Comparison of ENCODE assay signal across 17 cellular contexts in genomic region chr2:136067465-136067864, GRCh38. TPM values are rescaled to one million over a fixed set of nuclear protein-coding genes. Genes with fewer than 3 reads are reported as not detected.
DNase-seq lines count a peak whose midpoint lies in the region; ATAC-seq and TF ChIP-seq lines count a peak whose summit lies in the region.
"Had no signal": no experiment of that assay in that cellular context is flagged by ENCODE, and none has a peak within 500 bp of the region (broad histone marks: within the 10 kb centered on the region; RNA-seq: fewer than 3 reads in every experiment).

No MANE protein-coding gene starts in this region.

- H3K4me2 ChIP-seq in mammary epithelial cell (ENCODE audit: insufficient read depth, low read depth, low read length) = no peak overlapping the region
- peak overlapping the region; percentile 31 for H3K4me2 ChIP-seq in smooth muscle cell

- H3K36me3 Mint-ChIP-seq in MCF 10A (ENCODE audit: insufficient read depth, unreplicated experiment) = peaks cover 7% of the 10 kb centered on the region
- H3K36me3 Mint-ChIP-seq in activated naive CD8-positive, alpha-beta T cell treated with anti-CD3 and anti-CD28 coated beads for 36 hours = no peaks in the 10 kb centered on the region
- H3K36me3 Mint-ChIP-seq in activated T-cell treated with anti-CD3 and anti-CD28 coated beads, Interleukin-2, amount 50 U/mL, for 24 hours (ENCODE audit: low read depth) = no peaks in the 10 kb centered on the region

- ATAC-seq in foreskin keratinocyte = peak; percentile 19
- ATAC-seq in HG03378 (IDR thresholded peaks at IDR 0.05; ENCODE audit: unreplicated experiment) = no peak
- ATAC-seq: PC-3 had no signal

- peaks cover 7% of the 10 kb centered on the region for H3F3A ChIP-seq in smooth muscle cell (ENCODE audit: low read depth)

- H3K27me3 ChIP-seq in mammary epithelial cell (ENCODE audit: insufficient read depth, low read length) = peaks cover 3% of the 10 kb centered on the region
- no peaks in the 10 kb centered on the region for H3K27me3 ChIP-seq in foreskin keratinocyte
- no peaks in the 10 kb centered on the region for H3K27me3 ChIP-seq in smooth muscle cell (ENCODE audit: low read depth)

- BruUV-seq in mammary epithelial cell (replicated peaks; lab: Mats Ljungman, UMichigan) (no TSS peak), MCF 10A (replicated peaks; lab: Mats Ljungman, UMichigan) (no TSS peak)

- CTCF ChIA-PET in mammary epithelial cell (lab: Charles Lee; ENCODE audit: low non-redundant PET) (no interaction called here), MCF 10A (lab: Yijun Ruan, JAX) (interaction anchor here (0.6 to 2.0 kb wide), 4 partner anchors 8 to 28 kb away, joined by 3 to 8 read pairs (median 4); no protein-coding TSS in a partner anchor)

- H2AFZ ChIP-seq in mammary epithelial cell (ENCODE audit: low read depth, low read length) (peak overlapping the region; percentile 33), smooth muscle cell (ENCODE audit: low read depth) (no peak overlapping the region)

- H3K9ac ChIP-seq in mammary epithelial cell (ENCODE audit: insufficient read depth, low read length) (no peak overlapping the region), smooth muscle cell (ENCODE audit: low read depth) (no peak overlapping the region)

- TF ChIP-seq CTCF in mammary epithelial cell (conservative IDR thresholded peaks at IDR 0.05 in 1 of 2, IDR thresholded peaks at IDR 0.05 in 1 of 2; ENCODE audit: extremely low read depth in 1 of 2, insufficient read depth in 1 of 2, low read depth in 1 of 2, low read length in 2 of 2) (no peak), MCF 10A (IDR thresholded peaks at IDR 0.05; ENCODE audit: unreplicated experiment) (no peak), foreskin keratinocyte (conservative IDR thresholded peaks at IDR 0.05) (no peak), smooth muscle cell (IDR thresholded peaks at IDR 0.05; ENCODE audit: borderline replicate concordance, insufficient read depth, poor library complexity, severe bottlenecking) (no peak)

- intact Hi-C loops in mammary epithelial cell (cut with micrococcal nuclease) (no loop called here), MCF 10A (cut with micrococcal nuclease) (no loop called here)

- POLR2A ChIA-PET in MCF 10A (lab: Yijun Ruan, JAX) = no interaction called here

- peaks cover 10% of the 10 kb centered on the region for H3K27me3 Mint-ChIP-seq in MCF 10A (ENCODE audit: insufficient read depth, unreplicated experiment)
- H3K27me3 Mint-ChIP-seq in activated naive CD8-positive, alpha-beta T cell treated with anti-CD3 and anti-CD28 coated beads for 36 hours = no peaks in the 10 kb centered on the region
- H3K27me3 Mint-ChIP-seq in activated T-cell treated with anti-CD3 and anti-CD28 coated beads, Interleukin-2, amount 50 U/mL, for 24 hours = no peaks in the 10 kb centered on the region

- no peak overlapping the region for H3K4me3 Mint-ChIP-seq in MCF 10A (ENCODE audit: unreplicated experiment)
- no peak overlapping the region for H3K4me3 Mint-ChIP-seq in activated naive CD8-positive, alpha-beta T cell treated with anti-CD3 and anti-CD28 coated beads for 36 hours
- no peak overlapping the region for H3K4me3 Mint-ChIP-seq in activated T-cell treated with anti-CD3 and anti-CD28 coated beads, Interleukin-2, amount 50 U/mL, for 24 hours
- H3K4me3 Mint-ChIP-seq: IgD-negative memory B cell had no signal

- in situ Hi-C loops in mammary epithelial cell (cut with MboI; ENCODE audit: low sequenced_read_pairs in 2 of 2) = no loop called here

- H3K4me3 ChIP-seq in mammary epithelial cell (replicated peaks in 1 of 3; ENCODE audit: insufficient read depth in 1 of 3, low read depth in 2 of 3, low read length in 3 of 3) = no peak overlapping the region
- H3K4me3 ChIP-seq in smooth muscle cell = no peak overlapping the region

- H3K36me3 ChIP-seq in mammary epithelial cell (ENCODE audit: insufficient read depth, low read length) (no peaks in the 10 kb centered on the region), smooth muscle cell (ENCODE audit: low read depth) (no peaks in the 10 kb centered on the region)

- H3K79me2 ChIP-seq in mammary epithelial cell (ENCODE audit: insufficient read depth, low read length) (no peaks in the 10 kb centered on the region), smooth muscle cell (ENCODE audit: low read depth) (no peaks in the 10 kb centered on the region)

- dilution Hi-C loops in mammary epithelial cell (cut with HindIII; ENCODE audit: low sequenced_read_pairs) = no loop called here

- no peaks in the 10 kb centered on the region for H4K20me1 ChIP-seq in mammary epithelial cell (ENCODE audit: insufficient read depth, low read length)
- H4K20me1 ChIP-seq in smooth muscle cell (ENCODE audit: low read depth) = no peaks in the 10 kb centered on the region

- peaks cover 14% of the 10 kb centered on the region for H3K9me3 Mint-ChIP-seq in MCF 10A (ENCODE audit: unreplicated experiment)
- peaks cover 6% of the 10 kb centered on the region for H3K9me3 Mint-ChIP-seq in activated naive CD8-positive, alpha-beta T cell treated with anti-CD3 and anti-CD28 coated beads for 36 hours
- H3K9me3 Mint-ChIP-seq in activated T-cell treated with anti-CD3 and anti-CD28 coated beads, Interleukin-2, amount 50 U/mL, for 24 hours = no peaks in the 10 kb centered on the region
- H3K9me3 Mint-ChIP-seq: IgD-negative memory B cell had no signal

- H3K27ac Mint-ChIP-seq in MCF 10A (ENCODE audit: low read depth, unreplicated experiment) = no peak overlapping the region
- no peak overlapping the region for H3K27ac Mint-ChIP-seq in activated naive CD8-positive, alpha-beta T cell treated with anti-CD3 and anti-CD28 coated beads for 36 hours
- H3K27ac Mint-ChIP-seq in activated T-cell treated with anti-CD3 and anti-CD28 coated beads, Interleukin-2, amount 50 U/mL, for 24 hours = no peak overlapping the region
- H3K27ac Mint-ChIP-seq: IgD-negative memory B cell had no signal

- DNase-seq in mammary epithelial cell (no peak), MCF 10A (ENCODE audit: unreplicated experiment) (no peak), NCI-H69 (lab: John Stamatoyannopoulos, UW) (peak; percentile 32), foreskin keratinocyte (peak; percentile 2 to 17), smooth muscle cell (lab: John Stamatoyannopoulos, UW; ENCODE audit: unreplicated experiment) (no peak)
- no peak for DNase-seq in activated naive CD8-positive, alpha-beta T cell treated with anti-CD3 and anti-CD28 coated beads for 36 hours
- no peak for DNase-seq in activated T-cell treated with anti-CD3 and anti-CD28 coated beads, Interleukin-2, amount 50 U/mL, for 24 hours
- DNase-seq: H7, NCI-H2029, NCI-H345, PC-3 had no signal

- no peaks in the 10 kb centered on the region for H3K4me1 Mint-ChIP-seq in MCF 10A (ENCODE audit: insufficient read depth, unreplicated experiment)
- peaks cover 34% of the 10 kb centered on the region for H3K4me1 Mint-ChIP-seq in activated naive CD8-positive, alpha-beta T cell treated with anti-CD3 and anti-CD28 coated beads for 36 hours
- peaks cover 51% of the 10 kb centered on the region for H3K4me1 Mint-ChIP-seq in activated T-cell treated with anti-CD3 and anti-CD28 coated beads, Interleukin-2, amount 50 U/mL, for 24 hours (ENCODE audit: low read depth)

- no peaks in the 10 kb centered on the region for H3K9me3 ChIP-seq in mammary epithelial cell (replicated peaks; ENCODE audit: insufficient read depth, low read length)
- no peaks in the 10 kb centered on the region for H3K9me3 ChIP-seq in smooth muscle cell (replicated peaks; ENCODE audit: low read depth)

- H3K27ac ChIP-seq in mammary epithelial cell (ENCODE audit: insufficient read depth, low read depth, low read length) (no peak overlapping the region), foreskin keratinocyte (no peak overlapping the region), smooth muscle cell (ENCODE audit: low read depth) (no peak overlapping the region)
- H3K27ac ChIP-seq: C4-2B, RWPE1 had no signal

- 4% methylated on average over 10 of the region's 10 CpGs for WGBS in mammary epithelial cell (ENCODE audit: low coverage, missing lambda C conversion rate)
- 43% methylated on average over 10 of the region's 10 CpGs for WGBS in smooth muscle cell (ENCODE audit: low lambda C conversion rate)

- H3K4me1 ChIP-seq in mammary epithelial cell (ENCODE audit: insufficient read depth, low read length) = no peaks in the 10 kb centered on the region
- H3K4me1 ChIP-seq in foreskin keratinocyte = no peaks in the 10 kb centered on the region
- H3K4me1 ChIP-seq in smooth muscle cell (ENCODE audit: low read depth) = peaks cover 10% of the 10 kb centered on the region

RNA-seq across cellular contexts. Expression of gene CXCR4, which starts 50.5 kb away (rescaled TPM):
- total RNA-seq in mammary epithelial cell (not detected), MCF 10A (2022) (0.54 and 1.1 TPM in 2 replicates), foreskin keratinocyte (not detected in 2 replicates), smooth muscle cell (3.7 and 4.0 TPM in 2 replicates)
- polyA plus RNA-seq in mammary epithelial cell (0.03 TPM), foreskin keratinocyte (not detected in 2 replicates), smooth muscle cell (2.1 and 2.8 TPM in 2 replicates)
- polyA minus RNA-seq in mammary epithelial cell = not detected
- total RNA-seq in activated naive CD8-positive, alpha-beta T cell treated with anti-CD3 and anti-CD28 coated beads for 36 hours = 10 to 100 TPM; 56.4 to 57.7 TPM
- total RNA-seq: HT1080, LHCN-M2 had no signal

Comparison
In these comparisons a context has a peak if more than half of its experiments do, and no peak if none do; other contexts are left out.
1. DNase-seq: peak in NCI-H69 (single experiment) and foreskin keratinocyte (2 of 2); none in mammary epithelial cell (single experiment), MCF 10A (single experiment), smooth muscle cell (single experiment), activated naive CD8-positive, alpha-beta T cell treated with anti-CD3 and anti-CD28 coated beads for 36 hours (single experiment) and activated T-cell treated with anti-CD3 and anti-CD28 coated beads, Interleukin-2, amount 50 U/mL, for 24 hours (single experiment).
2. RNA of gene CXCR4, which starts 50.5 kb away (total RNA-seq): 56.4 to 57.7 TPM in activated naive CD8-positive, alpha-beta T cell treated with anti-CD3 and anti-CD28 coated beads for 36 hours; 3.7 to 4.0 TPM in smooth muscle cell, 0.54 to 1.1 TPM in MCF 10A, not detected in mammary epithelial cell and not detected in foreskin keratinocyte; every median in the first group is over 10 times any median in the second.